In genomic region chr9:135332516-135332915, GRCh38 we compare ENCODE assay signal across 15 cellular contexts.
DNase-seq lines count a peak whose midpoint lies in the region; ATAC-seq and TF ChIP-seq lines count a peak whose summit lies in the region.
"Had no signal": no experiment of that assay in that cellular context is flagged by ENCODE, and none has a peak within 500 bp of the region (broad histone marks: within the 10 kb centered on the region; RNA-seq: fewer than 3 reads in every experiment).

No MANE protein-coding gene starts in this region.

- H3K36me3 Mint-ChIP-seq in glutamatergic neuron (ENCODE audit: unreplicated experiment), result no peaks in the 10 kb centered on the region
- H3K36me3 Mint-ChIP-seq: CD14-positive monocyte; CD8-positive, alpha-beta T cell had no signal

- H3K36me3 ChIP-seq in A673 (ENCODE audit: insufficient read depth, low read length, poor library complexity, severe bottlenecking) (no peaks in the 10 kb centered on the region), H7 (replicated peaks; ENCODE audit: control insufficient read depth, insufficient read depth, low read length) (no peaks in the 10 kb centered on the region), upper lobe of right lung (no peaks in the 10 kb centered on the region)

- no peak overlapping the region for H3K4me3 Mint-ChIP-seq in glutamatergic neuron (ENCODE audit: unreplicated experiment)
- H3K4me3 Mint-ChIP-seq: CD14-positive monocyte; CD8-positive, alpha-beta T cell had no signal

- TF ChIP-seq CTCF in A673 (conservative IDR thresholded peaks at IDR 0.05; ENCODE audit: low read depth, low read length) (no peak), glutamatergic neuron (IDR thresholded peaks at IDR 0.05; ENCODE audit: partially characterized antibody, unreplicated experiment) (no peak), upper lobe of right lung (IDR thresholded peaks at IDR 0.05) (no peak)

- POLR2A ChIA-PET in A673 (lab: Charles Lee; ENCODE audit: low non-redundant PET), result no interaction called here

- DNase-seq in A673 (ENCODE audit: low spot score) (no peak), H7 (peak; percentile 22), glutamatergic neuron (no peak), upper lobe of right lung (peak; percentile 41), NCI-H748 treated with DMSO at 0.1 percent for 48 hours (lab: John Stamatoyannopoulos, UW) (no peak)
- DNase-seq: COR-L47, DMS153, DND-41, GDM1, IMR-90 had no signal

- H3K27me3 ChIP-seq in A673 (replicated peaks; ENCODE audit: insufficient read depth, low read depth, low read length, poor library complexity) (no peaks in the 10 kb centered on the region), H7 (ENCODE audit: control insufficient read depth, insufficient read depth, low read length) (no peaks in the 10 kb centered on the region), upper lobe of right lung (no peaks in the 10 kb centered on the region)

- H3K4me3 ChIP-seq in A673 (ENCODE audit: low read depth, low read length, poor library complexity, severe bottlenecking) (no peak overlapping the region), H7 (ENCODE audit: insufficient read depth, low read depth, low read length) (no peak overlapping the region), upper lobe of right lung (no peak overlapping the region)

- BruUV-seq in A673 (replicated peaks; lab: Mats Ljungman, UMichigan), result no TSS peak

- ATAC-seq in upper lobe of right lung (no peak), HG03025 (IDR thresholded peaks at IDR 0.05; ENCODE audit: low FRiP score, unreplicated experiment) (no peak), HG02642 (IDR thresholded peaks at IDR 0.05; ENCODE audit: poor library complexity, unreplicated experiment) (no peak)
- ATAC-seq: CD8-positive, alpha-beta T cell; HCT116 had no signal

- H3K27ac Mint-ChIP-seq in glutamatergic neuron (ENCODE audit: unreplicated experiment), result peak overlapping the region; percentile 71
- H3K27ac Mint-ChIP-seq: CD14-positive monocyte; CD8-positive, alpha-beta T cell had no signal

- H3K27ac ChIP-seq in A673 (ENCODE audit: low read depth, low read length, poor library complexity, severe bottlenecking) (peak overlapping the region; percentile 79), upper lobe of right lung (no peak overlapping the region)

- H3K9me3 ChIP-seq in A673 (ENCODE audit: low read depth, low read length, poor library complexity, severe bottlenecking), result peaks cover 3% of the 10 kb centered on the region
- no peaks in the 10 kb centered on the region for H3K9me3 ChIP-seq in upper lobe of right lung

- peaks cover 17% of the 10 kb centered on the region for H3K4me1 Mint-ChIP-seq in glutamatergic neuron (ENCODE audit: low read depth, unreplicated experiment)
- H3K4me1 Mint-ChIP-seq: CD14-positive monocyte had no signal

- H3K4me1 ChIP-seq in A673 (ENCODE audit: insufficient read depth, low read length, poor library complexity, severe bottlenecking) (peaks cover 58% of the 10 kb centered on the region), upper lobe of right lung (no peaks in the 10 kb centered on the region)

- CTCF ChIA-PET in A673 (lab: Charles Lee), result no interaction called here

- H3K27me3 Mint-ChIP-seq in glutamatergic neuron (ENCODE audit: unreplicated experiment), result peaks cover 4% of the 10 kb centered on the region

- peaks cover 6% of the 10 kb centered on the region for H3K9me3 Mint-ChIP-seq in glutamatergic neuron (ENCODE audit: unreplicated experiment)
- H3K9me3 Mint-ChIP-seq: CD8-positive, alpha-beta T cell had no signal

- intact Hi-C loops in A673 (cut with micrococcal nuclease; ENCODE audit: unreplicated experiment), result loop anchor here (5.0 kb wide), 1 partner anchor 50 kb away; no protein-coding TSS in a partner anchor
- intact Hi-C loops in upper lobe of right lung (cut with DNase I), result no loop called here

Comparison
In these comparisons a context has a peak if more than half of its experiments do, and no peak if none do; other contexts are left out.
1. DNase-seq: peak in H7 (single experiment) and upper lobe of right lung (single experiment); none in A673 (single experiment), glutamatergic neuron (single experiment) and NCI-H748 treated with DMSO at 0.1 percent for 48 hours (single experiment).